In the genomic region with DNA sequence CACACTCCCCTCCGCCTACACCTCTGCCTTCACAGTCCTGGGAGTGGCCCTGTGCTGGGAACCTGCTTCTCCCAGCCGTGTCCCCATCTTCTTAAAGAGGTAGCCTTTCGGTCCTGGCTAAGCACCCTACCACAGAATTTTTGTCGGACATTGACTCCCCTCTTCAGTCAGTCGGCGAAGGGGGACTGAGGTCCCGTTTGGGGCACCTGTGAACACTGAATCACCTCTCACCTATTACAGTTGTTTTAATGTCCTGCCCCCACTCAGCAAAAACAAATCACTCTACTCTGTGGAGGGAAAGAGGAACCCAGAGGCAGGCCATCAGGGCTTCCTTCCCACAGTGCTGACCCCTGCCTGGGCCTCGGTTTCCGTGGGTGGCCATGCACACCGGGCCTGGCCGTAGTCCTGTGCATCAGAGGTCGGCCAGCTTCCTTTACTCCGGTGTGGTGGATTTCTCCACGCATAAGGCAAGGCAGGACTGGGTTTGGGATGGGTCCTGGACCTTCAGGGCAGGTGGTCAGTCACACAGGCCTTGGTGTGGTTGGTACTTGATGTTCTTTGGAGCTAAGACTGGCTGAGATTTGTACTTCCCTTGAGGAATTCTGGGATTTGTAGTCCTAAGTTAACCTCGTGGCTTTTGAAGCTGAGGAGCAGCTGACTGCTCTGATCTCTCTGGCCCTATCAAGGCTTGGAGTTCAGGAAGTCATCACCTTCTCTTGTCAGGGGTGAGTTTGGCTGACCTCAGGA, we compare ENCODE assay signal across 8 cellular contexts. TPM values are rescaled to one million over a fixed set of nuclear protein-coding genes. Genes with fewer than 3 reads are reported as not detected.
DNase-seq lines count a peak whose midpoint lies in the region; ATAC-seq and TF ChIP-seq lines count a peak whose summit lies in the region.

No MANE protein-coding gene starts in this region.

- H3K4me1 ChIP-seq in iPS-15b (ENCODE audit: control insufficient read depth, insufficient read depth, low read length) (peaks cover 4% of the 10 kb centered on the region), gastrocnemius medialis (peaks cover 38 to 45% of the 10 kb centered on the region in 2 donors)

- H3K27ac ChIP-seq in gastrocnemius medialis: peak overlapping the region; percentile 98 to 99 (median 98)

- TF ChIP-seq POLR2A in gastrocnemius medialis (IDR thresholded peaks at IDR 0.05): peak; percentile 60 to 74

- ATAC-seq in GM19467 (IDR thresholded peaks at IDR 0.05; ENCODE audit: unreplicated experiment): peak; percentile 4
- peak; percentile 79 to 85 for ATAC-seq in gastrocnemius medialis

- H3K9me3 Mint-ChIP-seq in MCF 10A (ENCODE audit: unreplicated experiment): no peaks in the 10 kb centered on the region

- H3K27me3 Mint-ChIP-seq in MCF 10A (ENCODE audit: insufficient read depth, unreplicated experiment): no peaks in the 10 kb centered on the region

- DNase-seq in C1 segment of cervical spinal cord (lab: John Stamatoyannopoulos, UW) (peak in 12 of 14 donors; percentile 7 to 86 (median 63)), NCI-H69 (lab: John Stamatoyannopoulos, UW) (peak; percentile 65), MCF 10A (ENCODE audit: unreplicated experiment) (peak; percentile 64), gastrocnemius medialis (peak; percentile 68)
- DNase-seq in stimulated activated CD4-positive, alpha-beta T cell treated with anti-CD3 and anti-CD28 coated beads, Interleukin-4, amount 100 ng/mL, for 1 hour: no peak
- DNase-seq in activated CD8-positive, alpha-beta memory T cell treated with anti-CD3 and anti-CD28 coated beads, Interleukin-2, amount 50 U/mL, for 4 hours: no peak

- H3K4me3 Mint-ChIP-seq in MCF 10A (ENCODE audit: unreplicated experiment): peak overlapping the region; percentile 84

- peaks cover 47% of the 10 kb centered on the region for H3K36me3 Mint-ChIP-seq in MCF 10A (ENCODE audit: insufficient read depth, unreplicated experiment)

- POLR2A ChIA-PET in MCF 10A (lab: Yijun Ruan, JAX): interaction anchor here (0.7 to 2.0 kb wide), 7 partner anchors 9 to 35 kb away, joined by 3 to 8 read pairs (median 3); no protein-coding TSS in a partner anchor

- H3K9ac ChIP-seq in iPS-15b (ENCODE audit: low read depth, low read length): peak overlapping the region; percentile 76

- no peaks in the 10 kb centered on the region for H3K9me3 ChIP-seq in iPS-15b (ENCODE audit: control insufficient read depth, insufficient read depth, low read length)
- no peaks in the 10 kb centered on the region for H3K9me3 ChIP-seq in gastrocnemius medialis

- peak overlapping the region; percentile 89 for H3K27ac Mint-ChIP-seq in MCF 10A (ENCODE audit: low read depth, unreplicated experiment)

- H3K4me1 Mint-ChIP-seq in MCF 10A (ENCODE audit: insufficient read depth, unreplicated experiment): peaks cover 48% of the 10 kb centered on the region

- in situ Hi-C loops in gastrocnemius medialis (cut with MboI; ENCODE audit: low sequenced_read_pairs in 4 of 4): no loop called here

- H3K4me3 ChIP-seq in iPS-15b (ENCODE audit: low read depth, low read length) (peak overlapping the region; percentile 83), gastrocnemius medialis (peak overlapping the region; percentile 75 to 90 (median 82))

- no TSS peak for BruUV-seq in MCF 10A (replicated peaks; lab: Mats Ljungman, UMichigan)

- H3K36me3 ChIP-seq in iPS-15b (ENCODE audit: control insufficient read depth, insufficient read depth, low read length) (peaks cover 32% of the 10 kb centered on the region), gastrocnemius medialis (peaks cover 0 to 40% of the 10 kb centered on the region in 2 donors)

- CTCF ChIA-PET in MCF 10A (lab: Yijun Ruan, JAX): interaction anchor here (1.2 to 1.4 kb wide), 2 partner anchors 17 to 25 kb away, joined by 3 to 5 read pairs; a partner anchor contains a TSS

- TF ChIP-seq CTCF in MCF 10A (IDR thresholded peaks at IDR 0.05; ENCODE audit: unreplicated experiment) (no peak), gastrocnemius medialis (IDR thresholded peaks at IDR 0.05 in 4 of 5, conservative IDR thresholded peaks at IDR 0.05 in 1 of 5) (no peak)

- no peaks in the 10 kb centered on the region for H3K27me3 ChIP-seq in iPS-15b (ENCODE audit: control insufficient read depth, insufficient read depth, low read length)
- H3K27me3 ChIP-seq in gastrocnemius medialis: no peaks in the 10 kb centered on the region

- intact Hi-C loops in MCF 10A (cut with micrococcal nuclease) (no loop called here), gastrocnemius medialis (cut with DNase I; ENCODE audit: low total_unique reads) (loop anchor here (1.0 to 10.0 kb wide), 4 partner anchors 22 to 1032 kb away; a partner anchor contains a TSS)

RNA-seq across cellular contexts. Expression of a gene that starts 0.7 kb away (rescaled TPM):
- total RNA-seq in MCF 10A (2022) (11.1 and 12.9 TPM in 2 replicates), gastrocnemius medialis (10 to 100 TPM; 14.7 to 27.1 (median 18.8) TPM)

RNA-seq across cellular contexts. Expression of a gene that starts 22.3 kb away (rescaled TPM):
- total RNA-seq in MCF 10A (2022): 522 and 536 TPM in 2 replicates
- total RNA-seq in gastrocnemius medialis: 100 to 1,000 TPM; 474 to 863 (median 735) TPM

RNA-seq across cellular contexts. Expression of a gene that starts 24.7 kb away (rescaled TPM):
- total RNA-seq in MCF 10A (2022) (4.5 and 5.5 TPM in 2 replicates), gastrocnemius medialis (1 to 10 TPM in 2 of 4 donors, under 1 TPM in 2; 0.62 to 1.2 (median 0.92) TPM)

RNA-seq across cellular contexts. Expression of a gene that starts 24.9 kb away (rescaled TPM):
- total RNA-seq in MCF 10A (2022) (81.5 and 91.5 TPM in 2 replicates), gastrocnemius medialis (10 to 100 TPM; 45.5 to 87.7 (median 53.0) TPM)

RNA-seq across cellular contexts. Expression of a gene that starts 37.6 kb away (rescaled TPM):
- total RNA-seq in MCF 10A (2022) (275 and 284 TPM in 2 replicates), gastrocnemius medialis (100 to 1,000 TPM; 560 to 831 (median 720) TPM)

Comparison
In these comparisons a context has a peak if more than half of its experiments do, and no peak if none do; other contexts are left out.
1. DNase-seq: peak in C1 segment of cervical spinal cord (12 of 14), NCI-H69 (single experiment), MCF 10A (single experiment) and gastrocnemius medialis (2 of 2); none in stimulated activated CD4-positive, alpha-beta T cell treated with anti-CD3 and anti-CD28 coated beads, Interleukin-4, amount 100 ng/mL, for 1 hour (single experiment) and activated CD8-positive, alpha-beta memory T cell treated with anti-CD3 and anti-CD28 coated beads, Interleukin-2, amount 50 U/mL, for 4 hours (single experiment).